Comparison of ENCODE assay signal across 8 cellular contexts in genomic region chr1:159945483-159946241, GRCh38. TPM values are rescaled to one million over a fixed set of nuclear protein-coding genes. Genes with fewer than 3 reads are reported as not detected.
DNase-seq lines count a peak whose midpoint lies in the region; ATAC-seq and TF ChIP-seq lines count a peak whose summit lies in the region.

Gene IGSF9, minus strand, starts transcription at chr1:159945613. Its CDS starts 2,159 bp downstream, at chr1:159943454.

- H3K36me3 ChIP-seq in HUES48 (ENCODE audit: control insufficient read depth, insufficient read depth, low read length) (peaks cover 3% of the 10 kb centered on the region; the same call in 1 of the 2 replicates), OCI-LY7 (ENCODE audit: insufficient read depth, low read length) (no peaks in the 10 kb centered on the region), neural cell (ENCODE audit: insufficient read depth, low read length) (no peaks in the 10 kb centered on the region)

- no TSS peak for BruUV-seq in OCI-LY7 (replicated peaks; lab: Mats Ljungman, UMichigan)

- H4K20me1 ChIP-seq in OCI-LY7 (ENCODE audit: insufficient read depth, low read length) (no peaks in the 10 kb centered on the region; the same call in 1 of the 2 replicates), neural cell (ENCODE audit: insufficient read depth) (no peaks in the 10 kb centered on the region)

- TF ChIP-seq EP300 in neural cell (conservative IDR thresholded peaks at IDR 0.05; ENCODE audit: poor library complexity, severe bottlenecking) = peak; percentile 23

- intact Hi-C loops in OCI-LY7 (cut with micrococcal nuclease; ENCODE audit: unreplicated experiment) = no loop called here

- H3K27me3 ChIP-seq in HUES48 (ENCODE audit: control insufficient read depth, insufficient read depth, low read length) (no peaks in the 10 kb centered on the region), foreskin keratinocyte (no peaks in the 10 kb centered on the region), neural cell (ENCODE audit: insufficient read depth, low read depth, low read length) (no peaks in the 10 kb centered on the region)

- no peak within 1 kb of the TSS for H2AFZ ChIP-seq in OCI-LY7 (ENCODE audit: low read length)
- H2AFZ ChIP-seq in neural cell (ENCODE audit: low read depth, low read length) = peak within 1 kb of the TSS; percentile 56

- H3F3A ChIP-seq in neural cell (ENCODE audit: insufficient read depth, low read length, poor library complexity, severe bottlenecking) = no peaks in the 10 kb centered on the region

- CTCF ChIA-PET in OCI-LY7 (lab: Charles Lee; ENCODE audit: unreplicated experiment) = no interaction called here

- TF ChIP-seq RAD21 in neural cell (conservative IDR thresholded peaks at IDR 0.05) = peak; percentile 91

- H3K9me2 ChIP-seq in OCI-LY7 (ENCODE audit: insufficient read depth, low read length) (no peaks in the 10 kb centered on the region), neural cell (ENCODE audit: insufficient read depth, low read length) (no peaks in the 10 kb centered on the region)

- H3K4me1 ChIP-seq in HUES48 (ENCODE audit: control insufficient read depth, insufficient read depth, low read length) (peaks cover 21% of the 10 kb centered on the region), OCI-LY7 (ENCODE audit: insufficient read depth, low read length, poor library complexity, severe bottlenecking) (no peaks in the 10 kb centered on the region), foreskin keratinocyte (peaks cover 8% of the 10 kb centered on the region)

- H3K79me2 ChIP-seq in OCI-LY7 (ENCODE audit: insufficient read depth, low read depth, low read length) (no peaks in the 10 kb centered on the region), neural cell (replicated peaks; ENCODE audit: insufficient read depth, low read length) (peaks cover 19% of the 10 kb centered on the region)

- peak within 1 kb of the TSS; percentile 31; the same call in 1 of the 2 replicates for H3K4me2 ChIP-seq in OCI-LY7 (ENCODE audit: low read length)
- H3K4me2 ChIP-seq in neural cell (ENCODE audit: low read length) = peak within 1 kb of the TSS; percentile 59

- POLR2A ChIA-PET in OCI-LY7 (lab: Charles Lee) = interaction anchor here (1.1 kb wide), 1 partner anchor 34 kb away, joined by 3 read pairs; no protein-coding TSS in a partner anchor

- peak within 1 kb of the TSS; percentile 87 for H3K27ac ChIP-seq in HUES48 (ENCODE audit: low read depth, low read length)
- no peak within 1 kb of the TSS for H3K27ac ChIP-seq in OCI-LY7 (ENCODE audit: low read depth, low read length, poor library complexity, severe bottlenecking)
- peak within 1 kb of the TSS; percentile 58 for H3K27ac ChIP-seq in foreskin keratinocyte
- peak within 1 kb of the TSS; percentile 2 for H3K27ac ChIP-seq in neural cell (ENCODE audit: low read length)

- H3K9ac ChIP-seq in HUES48 (ENCODE audit: low read depth, low read length) = peak within 1 kb of the TSS; percentile 81
- H3K9ac ChIP-seq in neural cell (ENCODE audit: low read length) = peak within 1 kb of the TSS; percentile 61

- DNase-seq in EH (ENCODE audit: low read depth) = peak; percentile 67
- DNase-seq in OCI-LY7 (ENCODE audit: low spot score) = peak; percentile 58
- peak; percentile 49 for DNase-seq in activated effector memory CD4-positive, alpha-beta T cell treated with Interleukin-2 at 50 U/mL for 16 hours
- DNase-seq in foreskin keratinocyte = peak; percentile 87 to 94
- DNase-seq in stimulated activated naive CD8-positive, alpha-beta T cell treated with anti-CD3 and anti-CD28 coated beads, Interleukin-15, Interleukin-2, amounts not matched to agents 100 U/mL and 50 U/mL, for 24 hours = peak; percentile 81

- H3K9me3 ChIP-seq in HUES48 (ENCODE audit: control insufficient read depth, insufficient read depth, low read length) (no peaks in the 10 kb centered on the region), OCI-LY7 (ENCODE audit: low read length) (no peaks in the 10 kb centered on the region), neural cell (ENCODE audit: low read length) (no peaks in the 10 kb centered on the region)

- peak within 1 kb of the TSS; percentile 84 for H3K4me3 ChIP-seq in HUES48 (ENCODE audit: low read depth, low read length)
- H3K4me3 ChIP-seq in OCI-LY7 (ENCODE audit: low read depth, low read length, poor library complexity, severe bottlenecking) = no peak within 1 kb of the TSS
- H3K4me3 ChIP-seq in neural cell (ENCODE audit: low read length) = peak within 1 kb of the TSS; percentile 72

- TF ChIP-seq CTCF in OCI-LY7 (conservative IDR thresholded peaks at IDR 0.05; ENCODE audit: low read length) = peak; percentile 49
- peak; percentile 86 for TF ChIP-seq CTCF in foreskin keratinocyte (conservative IDR thresholded peaks at IDR 0.05)
- TF ChIP-seq CTCF in neural cell (IDR thresholded peaks at IDR 0.05; ENCODE audit: poor library complexity, severe bottlenecking) = peak; percentile 97

- peak; percentile 86 for ATAC-seq in foreskin keratinocyte
- ATAC-seq in stimulated activated naive CD8-positive, alpha-beta T cell treated with anti-CD3 and anti-CD28 coated beads, Interleukin-15, Interleukin-2, amounts not matched to agents 100 U/mL and 50 U/mL, for 24 hours = peak; percentile 93
- no peak for ATAC-seq in HG03095 (IDR thresholded peaks at IDR 0.05; ENCODE audit: unreplicated experiment)

TF ChIP-seq in neural cell, 6 proteins besides CTCF, POLR2A, EP300 and RAD21:
- TF ChIP-seq POLR2AphosphoS5 (IDR thresholded peaks at IDR 0.05) = peak; percentile 59
- TF ChIP-seq EZH2 (IDR thresholded peaks at IDR 0.05; ENCODE audit: borderline replicate concordance, insufficient read depth, low read length, poor library complexity, severe bottlenecking) = no peak
- TF ChIP-seq TAF1 (IDR thresholded peaks at IDR 0.05; ENCODE audit: low read depth) = no peak
- TF ChIP-seq SMC3 (conservative IDR thresholded peaks at IDR 0.05; ENCODE audit: poor library complexity) = peak; percentile 92
- peak; percentile 2 for TF ChIP-seq REST (IDR thresholded peaks at IDR 0.05; ENCODE audit: borderline replicate concordance)
- TF ChIP-seq MXI1 (conservative IDR thresholded peaks at IDR 0.05; ENCODE audit: poor library complexity, severe bottlenecking) = peak; percentile 93

RNA-seq across cellular contexts. Expression of gene IGSF9, which starts in this region (rescaled TPM):
- total RNA-seq in OCI-LY7 (2014; rRNA removed; shearing (Covaris generic)) = not detected in 2 replicates
- total RNA-seq in OCI-LY7 (2022) (not detected in 2 replicates), foreskin keratinocyte (9.7 and 11.9 TPM in 2 replicates)
- polyA plus RNA-seq in foreskin keratinocyte (9.3 and 11.8 TPM in 2 replicates), neural cell (10.7 and 11.8 TPM in 2 replicates)
- 10.3 and 11.2 TPM in 2 replicates for polyA minus RNA-seq in neural cell

Comparison
In these comparisons a context has a peak if more than half of its experiments do, and no peak if none do; other contexts are left out.
1. RNA of gene IGSF9 (total RNA-seq): 9.7 to 11.9 TPM in foreskin keratinocyte; not detected in OCI-LY7; every median in the first group is over 10 times any median in the second.
2. Peak in DNase-seq and H3K4me2 ChIP-seq in OCI-LY7; RNA of the gene not detected or under 1 TPM.
3. Peak in every context shown above with its lines, with median percentiles within 50 percentile points of each other: DNase-seq and CTCF ChIP-seq.